Comparison of ENCODE assay signal across 1 cellular context in genomic region chr3:17737591-17737990, GRCh38.
TF ChIP-seq lines count a peak whose summit lies in the region.

No MANE protein-coding gene starts in this region.

TF ChIP-seq in GM12878, 131 proteins besides CTCF, POLR2A, EP300 and RAD21:
- TF ChIP-seq, protein P1, sequence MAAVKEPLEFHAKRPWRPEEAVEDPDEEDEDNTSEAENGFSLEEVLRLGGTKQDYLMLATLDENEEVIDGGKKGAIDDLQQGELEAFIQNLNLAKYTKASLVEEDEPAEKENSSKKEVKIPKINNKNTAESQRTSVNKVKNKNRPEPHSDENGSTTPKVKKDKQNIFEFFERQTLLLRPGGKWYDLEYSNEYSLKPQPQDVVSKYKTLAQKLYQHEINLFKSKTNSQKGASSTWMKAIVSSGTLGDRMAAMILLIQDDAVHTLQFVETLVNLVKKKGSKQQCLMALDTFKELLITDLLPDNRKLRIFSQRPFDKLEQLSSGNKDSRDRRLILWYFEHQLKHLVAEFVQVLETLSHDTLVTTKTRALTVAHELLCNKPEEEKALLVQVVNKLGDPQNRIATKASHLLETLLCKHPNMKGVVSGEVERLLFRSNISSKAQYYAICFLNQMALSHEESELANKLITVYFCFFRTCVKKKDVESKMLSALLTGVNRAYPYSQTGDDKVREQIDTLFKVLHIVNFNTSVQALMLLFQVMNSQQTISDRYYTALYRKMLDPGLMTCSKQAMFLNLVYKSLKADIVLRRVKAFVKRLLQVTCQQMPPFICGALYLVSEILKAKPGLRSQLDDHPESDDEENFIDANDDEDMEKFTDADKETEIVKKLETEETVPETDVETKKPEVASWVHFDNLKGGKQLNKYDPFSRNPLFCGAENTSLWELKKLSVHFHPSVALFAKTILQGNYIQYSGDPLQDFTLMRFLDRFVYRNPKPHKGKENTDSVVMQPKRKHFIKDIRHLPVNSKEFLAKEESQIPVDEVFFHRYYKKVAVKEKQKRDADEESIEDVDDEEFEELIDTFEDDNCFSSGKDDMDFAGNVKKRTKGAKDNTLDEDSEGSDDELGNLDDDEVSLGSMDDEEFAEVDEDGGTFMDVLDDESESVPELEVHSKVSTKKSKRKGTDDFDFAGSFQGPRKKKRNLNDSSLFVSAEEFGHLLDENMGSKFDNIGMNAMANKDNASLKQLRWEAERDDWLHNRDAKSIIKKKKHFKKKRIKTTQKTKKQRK (IDR thresholded peaks at IDR 0.05; ENCODE audit: low read depth, low read length), result no peak
- TF ChIP-seq YBX1 (IDR thresholded peaks at IDR 0.05) (no peak), CEBPB (IDR thresholded peaks at IDR 0.05; ENCODE audit: borderline replicate concordance in 1 of 2, low read depth in 2 of 2, low read length in 2 of 2) (no peak), IRF4 (IDR thresholded peaks at IDR 0.05; ENCODE audit: low read depth, low read length) (no peak), POLR2AphosphoS2 (IDR thresholded peaks at IDR 0.05; ENCODE audit: low read depth, low read length) (no peak), EZH2 (IDR thresholded peaks at IDR 0.05; ENCODE audit: borderline replicate concordance, control insufficient read depth, low read depth, low read length) (no peak), E4F1 (IDR thresholded peaks at IDR 0.05; ENCODE audit: borderline replicate concordance, partially characterized antibody) (no peak), BRCA1 (IDR thresholded peaks at IDR 0.05; ENCODE audit: low read depth, low read length) (no peak), FOXK2 (IDR thresholded peaks at IDR 0.05) (no peak), KAT2A (conservative IDR thresholded peaks at IDR 0.05; ENCODE audit: control insufficient read depth, low read depth, low read length) (no peak), CBX5 (IDR thresholded peaks at IDR 0.05; ENCODE audit: low read depth) (no peak), IKZF1 (conservative IDR thresholded peaks at IDR 0.05) (no peak), RCOR1 (conservative IDR thresholded peaks at IDR 0.05; ENCODE audit: low read depth, low read length) (no peak), BMI1 (IDR thresholded peaks at IDR 0.05; ENCODE audit: borderline replicate concordance) (no peak), HDAC2 (IDR thresholded peaks at IDR 0.05) (no peak), FOS (IDR thresholded peaks at IDR 0.05; ENCODE audit: borderline replicate concordance, extremely low read depth, insufficient read length) (no peak), ZNF274 (IDR thresholded peaks at IDR 0.05; ENCODE audit: insufficient read depth, insufficient read length) (no peak)
- TF ChIP-seq, protein P2, sequence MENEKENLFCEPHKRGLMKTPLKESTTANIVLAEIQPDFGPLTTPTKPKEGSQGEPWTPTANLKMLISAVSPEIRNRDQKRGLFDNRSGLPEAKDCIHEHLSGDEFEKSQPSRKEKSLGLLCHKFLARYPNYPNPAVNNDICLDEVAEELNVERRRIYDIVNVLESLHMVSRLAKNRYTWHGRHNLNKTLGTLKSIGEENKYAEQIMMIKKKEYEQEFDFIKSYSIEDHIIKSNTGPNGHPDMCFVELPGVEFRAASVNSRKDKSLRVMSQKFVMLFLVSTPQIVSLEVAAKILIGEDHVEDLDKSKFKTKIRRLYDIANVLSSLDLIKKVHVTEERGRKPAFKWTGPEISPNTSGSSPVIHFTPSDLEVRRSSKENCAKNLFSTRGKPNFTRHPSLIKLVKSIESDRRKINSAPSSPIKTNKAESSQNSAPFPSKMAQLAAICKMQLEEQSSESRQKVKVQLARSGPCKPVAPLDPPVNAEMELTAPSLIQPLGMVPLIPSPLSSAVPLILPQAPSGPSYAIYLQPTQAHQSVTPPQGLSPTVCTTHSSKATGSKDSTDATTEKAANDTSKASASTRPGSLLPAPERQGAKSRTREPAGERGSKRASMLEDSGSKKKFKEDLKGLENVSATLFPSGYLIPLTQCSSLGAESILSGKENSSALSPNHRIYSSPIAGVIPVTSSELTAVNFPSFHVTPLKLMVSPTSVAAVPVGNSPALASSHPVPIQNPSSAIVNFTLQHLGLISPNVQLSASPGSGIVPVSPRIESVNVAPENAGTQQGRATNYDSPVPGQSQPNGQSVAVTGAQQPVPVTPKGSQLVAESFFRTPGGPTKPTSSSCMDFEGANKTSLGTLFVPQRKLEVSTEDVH (IDR thresholded peaks at IDR 0.05; ENCODE audit: low read depth, partially characterized antibody), result no peak
- TF ChIP-seq, protein P3, sequence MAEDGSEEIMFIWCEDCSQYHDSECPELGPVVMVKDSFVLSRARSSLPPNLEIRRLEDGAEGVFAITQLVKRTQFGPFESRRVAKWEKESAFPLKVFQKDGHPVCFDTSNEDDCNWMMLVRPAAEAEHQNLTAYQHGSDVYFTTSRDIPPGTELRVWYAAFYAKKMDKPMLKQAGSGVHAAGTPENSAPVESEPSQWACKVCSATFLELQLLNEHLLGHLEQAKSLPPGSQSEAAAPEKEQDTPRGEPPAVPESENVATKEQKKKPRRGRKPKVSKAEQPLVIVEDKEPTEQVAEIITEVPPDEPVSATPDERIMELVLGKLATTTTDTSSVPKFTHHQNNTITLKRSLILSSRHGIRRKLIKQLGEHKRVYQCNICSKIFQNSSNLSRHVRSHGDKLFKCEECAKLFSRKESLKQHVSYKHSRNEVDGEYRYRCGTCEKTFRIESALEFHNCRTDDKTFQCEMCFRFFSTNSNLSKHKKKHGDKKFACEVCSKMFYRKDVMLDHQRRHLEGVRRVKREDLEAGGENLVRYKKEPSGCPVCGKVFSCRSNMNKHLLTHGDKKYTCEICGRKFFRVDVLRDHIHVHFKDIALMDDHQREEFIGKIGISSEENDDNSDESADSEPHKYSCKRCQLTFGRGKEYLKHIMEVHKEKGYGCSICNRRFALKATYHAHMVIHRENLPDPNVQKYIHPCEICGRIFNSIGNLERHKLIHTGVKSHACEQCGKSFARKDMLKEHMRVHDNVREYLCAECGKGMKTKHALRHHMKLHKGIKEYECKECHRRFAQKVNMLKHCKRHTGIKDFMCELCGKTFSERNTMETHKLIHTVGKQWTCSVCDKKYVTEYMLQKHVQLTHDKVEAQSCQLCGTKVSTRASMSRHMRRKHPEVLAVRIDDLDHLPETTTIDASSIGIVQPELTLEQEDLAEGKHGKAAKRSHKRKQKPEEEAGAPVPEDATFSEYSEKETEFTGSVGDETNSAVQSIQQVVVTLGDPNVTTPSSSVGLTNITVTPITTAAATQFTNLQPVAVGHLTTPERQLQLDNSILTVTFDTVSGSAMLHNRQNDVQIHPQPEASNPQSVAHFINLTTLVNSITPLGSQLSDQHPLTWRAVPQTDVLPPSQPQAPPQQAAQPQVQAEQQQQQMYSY (CRISPR knock-in tag; IDR thresholded peaks at IDR 0.05), result no peak
